9 cellular contexts compared by ENCODE assay signal in genomic region chr13:95924389-95924994, GRCh38.
A peak's percentile ranks its signal among the peaks of the same experiment; 100 is the strongest.
DNase-seq lines count a peak whose midpoint lies in the region; ATAC-seq and TF ChIP-seq lines count a peak whose summit lies in the region.
"Had no signal": no experiment of that assay in that cellular context is flagged by ENCODE, and none has a peak within 500 bp of the region (broad histone marks: within the 10 kb centered on the region; RNA-seq: fewer than 3 reads in every experiment).

No MANE protein-coding gene starts in this region.

- H3K4me3 ChIP-seq in cardiac muscle cell (no peak overlapping the region), fibroblast of pulmonary artery (replicated peaks; ENCODE audit: low read depth, low read length) (no peak overlapping the region)

- H3K27ac ChIP-seq in cardiac muscle cell = no peak overlapping the region

- no peak for ATAC-seq in Right ventricle myocardium inferior

- no peaks in the 10 kb centered on the region for H3K9me3 ChIP-seq in cardiac muscle cell (ENCODE audit: low read depth)

- peak; percentile 13 to 88 for DNase-seq in cardiac muscle cell (ENCODE audit: low read depth in 1 of 2, low spot score in 1 of 2)
- no peak for DNase-seq in Right ventricle myocardium inferior (ENCODE audit: missing footprints)
- peak; percentile 74 for DNase-seq in SIG-M5 (lab: John Stamatoyannopoulos, UW)
- DNase-seq in fibroblast of pulmonary artery (ENCODE audit: low read depth) = peak; percentile 90
- DNase-seq in DMS153 (lab: John Stamatoyannopoulos, UW) = no peak
- no peak for DNase-seq in globus pallidus (ENCODE audit: low spot score)
- no peak for DNase-seq in NCI-H1092 (lab: John Stamatoyannopoulos, UW)
- DNase-seq in foreskin melanocyte = no peak
- DNase-seq: T-helper 2 cell had no signal

- TF ChIP-seq CTCF in cardiac muscle cell (IDR thresholded peaks at IDR 0.05; ENCODE audit: low read depth, low read length) (no peak), fibroblast of pulmonary artery (IDR thresholded peaks at IDR 0.05; ENCODE audit: low read length, missing control alignments) (no peak)

- no peaks in the 10 kb centered on the region for H3K4me1 ChIP-seq in cardiac muscle cell (ENCODE audit: low read depth)

- no peaks in the 10 kb centered on the region for H3K36me3 ChIP-seq in cardiac muscle cell

- no peaks in the 10 kb centered on the region for H3K27me3 ChIP-seq in cardiac muscle cell

- intact Hi-C loops in Right ventricle myocardium inferior (cut with DNase I) = no loop called here

Comparison
In these comparisons a context has a peak if more than half of its experiments do, and no peak if none do; other contexts are left out.
1. DNase-seq: peak in cardiac muscle cell (2 of 2), SIG-M5 (single experiment) and fibroblast of pulmonary artery (single experiment); none in Right ventricle myocardium inferior (single experiment), DMS153 (single experiment), globus pallidus (single experiment), NCI-H1092 (single experiment) and foreskin melanocyte (single experiment).